20 cellular contexts compared by ENCODE assay signal in genomic region chr9:10910779-10911178, GRCh38.
DNase-seq lines count a peak whose midpoint lies in the region; ATAC-seq, FAIRE-seq and TF ChIP-seq lines count a peak whose summit lies in the region.
"Had no signal": no experiment of that assay in that cellular context is flagged by ENCODE, and none has a peak within 500 bp of the region (broad histone marks: within the 10 kb centered on the region; RNA-seq: fewer than 3 reads in every experiment).

No MANE protein-coding gene starts in this region.

- H3K9ac ChIP-seq in HUES6 (ENCODE audit: low read length) (no peak overlapping the region), kidney (ENCODE audit: low read length in 2 of 2) (no peak overlapping the region)

- H3K36me3 ChIP-seq in HUES6 (ENCODE audit: control insufficient read depth, insufficient read depth, low read length) (no peaks in the 10 kb centered on the region), kidney (ENCODE audit: control insufficient read depth in 1 of 2, insufficient read depth in 2 of 2, low read length in 2 of 2) (no peaks in the 10 kb centered on the region), A673 (ENCODE audit: insufficient read depth, low read length, poor library complexity, severe bottlenecking) (no peaks in the 10 kb centered on the region)

- POLR2A ChIA-PET in A673 (lab: Charles Lee; ENCODE audit: low non-redundant PET) = no interaction called here

- no peaks in the 10 kb centered on the region for H3K27me3 ChIP-seq in HUES6 (ENCODE audit: control insufficient read depth, insufficient read depth, low read length)
- no peaks in the 10 kb centered on the region for H3K27me3 ChIP-seq in A673 (replicated peaks; ENCODE audit: insufficient read depth, low read depth, low read length, poor library complexity)

- no peak for TF ChIP-seq CTCF in kidney (IDR thresholded peaks at IDR 0.05; ENCODE audit: borderline replicate concordance, extremely low read depth, insufficient read depth)
- TF ChIP-seq CTCF in A673 (conservative IDR thresholded peaks at IDR 0.05; ENCODE audit: low read depth, low read length) = no peak

- ATAC-seq in HG03378 (IDR thresholded peaks at IDR 0.05; ENCODE audit: unreplicated experiment) (no peak), HG03095 (IDR thresholded peaks at IDR 0.05; ENCODE audit: unreplicated experiment) (no peak)
- ATAC-seq: HCT116, K562 had no signal

- no TSS peak for BruUV-seq in A673 (replicated peaks; lab: Mats Ljungman, UMichigan)

- peaks cover 9% of the 10 kb centered on the region for H3K9me3 ChIP-seq in HUES6 (ENCODE audit: control insufficient read depth, insufficient read depth, low read depth, low read length)
- H3K9me3 ChIP-seq in kidney (ENCODE audit: control insufficient read depth in 1 of 2, low read length in 2 of 2) = no peaks in the 10 kb centered on the region
- peaks cover 6% of the 10 kb centered on the region for H3K9me3 ChIP-seq in A673 (ENCODE audit: low read depth, low read length, poor library complexity, severe bottlenecking)

- CTCF ChIA-PET in A673 (lab: Charles Lee) = no interaction called here

- intact Hi-C loops in kidney (cut with DNase I) = no loop called here
- intact Hi-C loops in A673 (cut with micrococcal nuclease; ENCODE audit: unreplicated experiment) = no loop called here

- H3K4me3 ChIP-seq in HUES6 (ENCODE audit: low read depth, low read length) = no peak overlapping the region
- no peak overlapping the region for H3K4me3 ChIP-seq in kidney (ENCODE audit: low read length in 2 of 2)
- no peak overlapping the region for H3K4me3 ChIP-seq in A673 (ENCODE audit: low read depth, low read length, poor library complexity, severe bottlenecking)
- H3K4me3 ChIP-seq: K562 had no signal

- H3K27ac ChIP-seq in HUES6 (ENCODE audit: low read depth, low read length) = peak overlapping the region; percentile 47; the same call in 1 of the 2 replicates
- H3K27ac ChIP-seq in kidney (ENCODE audit: low read depth in 2 of 2, low read length in 2 of 2) = no peak overlapping the region
- no peak overlapping the region for H3K27ac ChIP-seq in A673 (ENCODE audit: low read depth, low read length, poor library complexity, severe bottlenecking)
- H3K27ac ChIP-seq: C4-2B, HL-60 had no signal

- peak; percentile 0 for DNase-seq in NCI-H2029 treated with DMSO at 0.1 percent for 48 hours (lab: John Stamatoyannopoulos, UW)
- DNase-seq in kidney = peak; percentile 67
- DNase-seq in A673 (ENCODE audit: low spot score) = no peak
- DNase-seq: AML-193; CD4-positive, alpha-beta memory T cell; DMS153; DMS79; GF-D8; GOT3; H7; HFFc6; IMR-90 had no signal

- H3K4me1 ChIP-seq in HUES6 (ENCODE audit: control insufficient read depth, insufficient read depth, low read length) (peaks cover 8% of the 10 kb centered on the region; the same call in 1 of the 2 replicates), kidney (ENCODE audit: control insufficient read depth in 1 of 2, insufficient read depth in 1 of 2, low read depth in 1 of 2, low read length in 2 of 2) (no peaks in the 10 kb centered on the region), A673 (ENCODE audit: insufficient read depth, low read length, poor library complexity, severe bottlenecking) (no peaks in the 10 kb centered on the region)

- FAIRE-seq in kidney (lab: Jason Lieb, UNC) = no peak
- FAIRE-seq: A204.1, K562 had no signal
